Comparison of ENCODE assay signal across 8 cellular contexts in genomic region chr12:117025481-117026151, GRCh38.
DNase-seq lines count a peak whose midpoint lies in the region; ATAC-seq and FAIRE-seq lines count a peak whose summit lies in the region.

No MANE protein-coding gene starts in this region.

- peak; percentile 84 for ATAC-seq in HG03354 (IDR thresholded peaks at IDR 0.05; ENCODE audit: poor library complexity, severe bottlenecking, unreplicated experiment)
- ATAC-seq in stimulated activated naive B cell treated with anti-CD40 and anti-IgM and Interleukin-4, amounts not matched to agents 10 μg/mL and 1 μg/mL and 100 μg/mL, for 72 hours (replicated peaks) = peak; percentile 67 to 80

- no peaks in the 10 kb centered on the region for H3K27me3 Mint-ChIP-seq in stimulated activated naive B cell treated with anti-CD40 and anti-IgM and Interleukin-4, amounts not matched to agents 10 μg/mL and 1 μg/mL and 100 μg/mL, for 72 hours

- peak; percentile 39 for FAIRE-seq in endometrium (lab: Jason Lieb, UNC)

- H3K27ac Mint-ChIP-seq in stimulated activated naive B cell treated with anti-CD40 and anti-IgM and Interleukin-4, amounts not matched to agents 10 μg/mL and 1 μg/mL and 100 μg/mL, for 72 hours = no peak overlapping the region

- H3K9me3 Mint-ChIP-seq in stimulated activated naive B cell treated with anti-CD40 and anti-IgM and Interleukin-4, amounts not matched to agents 10 μg/mL and 1 μg/mL and 100 μg/mL, for 72 hours = no peaks in the 10 kb centered on the region

- H3K4me3 Mint-ChIP-seq in stimulated activated naive B cell treated with anti-CD40 and anti-IgM and Interleukin-4, amounts not matched to agents 10 μg/mL and 1 μg/mL and 100 μg/mL, for 72 hours = no peak overlapping the region

- no peaks in the 10 kb centered on the region for H3K4me1 Mint-ChIP-seq in stimulated activated naive B cell treated with anti-CD40 and anti-IgM and Interleukin-4, amounts not matched to agents 10 μg/mL and 1 μg/mL and 100 μg/mL, for 72 hours

- peaks cover 44 to 61% of the 10 kb centered on the region in 2 donors for H3K36me3 Mint-ChIP-seq in stimulated activated naive B cell treated with anti-CD40 and anti-IgM and Interleukin-4, amounts not matched to agents 10 μg/mL and 1 μg/mL and 100 μg/mL, for 72 hours

- peak; percentile 89 for DNase-seq in GM03348 (ENCODE audit: low spot score)
- DNase-seq in NCI-H748 (lab: John Stamatoyannopoulos, UW; ENCODE audit: unreplicated experiment) = peak; percentile 64
- peak in 2 of 3 experiments; percentile 9 to 36 for DNase-seq in activated CD8-positive, alpha-beta memory T cell treated with anti-CD3 and anti-CD28 coated beads for 48 hours (ENCODE audit: low read depth in 2 of 3, low spot score in 2 of 3)
- DNase-seq in mesenteric fat pad (ENCODE audit: low spot score) = peak; percentile 90
- DNase-seq in stimulated activated naive B cell treated with anti-CD40 and anti-IgM and Interleukin-4, amounts not matched to agents 10 μg/mL and 1 μg/mL and 100 μg/mL, for 72 hours = peak; percentile 17
- no peak for DNase-seq in NCI-H1048 (lab: John Stamatoyannopoulos, UW)
